ENCODE assay signal across 18 cellular contexts in genomic region chr10:119755446-119755845, GRCh38. TPM values are rescaled to one million over a fixed set of nuclear protein-coding genes. Genes with fewer than 3 reads are reported as not detected.
A peak's percentile ranks its signal among the peaks of the same experiment; 100 is the strongest.
DNase-seq lines count a peak whose midpoint lies in the region; ATAC-seq, FAIRE-seq and TF ChIP-seq lines count a peak whose summit lies in the region.
"Had no signal": no experiment of that assay in that cellular context is flagged by ENCODE, and none has a peak within 500 bp of the region (broad histone marks: within the 10 kb centered on the region; RNA-seq: fewer than 3 reads in every experiment).

No MANE protein-coding gene starts in this region.

- no peaks in the 10 kb centered on the region for H3K36me3 ChIP-seq in astrocyte (ENCODE audit: insufficient read depth, low read length)
- H3K36me3 ChIP-seq in hepatocyte (replicated peaks; ENCODE audit: insufficient read depth, low read depth), result no peaks in the 10 kb centered on the region
- no peaks in the 10 kb centered on the region for H3K36me3 ChIP-seq in skeletal muscle satellite cell (ENCODE audit: insufficient read depth, low read length)
- no peaks in the 10 kb centered on the region for H3K36me3 ChIP-seq in PC-3 (ENCODE audit: low read depth, low read length)
- no peaks in the 10 kb centered on the region for H3K36me3 ChIP-seq in H7 (replicated peaks; ENCODE audit: control insufficient read depth, insufficient read depth, low read length)
- H3K36me3 ChIP-seq: HAP-1, SJCRH30 had no signal

- peaks cover 11% of the 10 kb centered on the region for H3K4me1 ChIP-seq in astrocyte (ENCODE audit: insufficient read depth, low read length)
- H3K4me1 ChIP-seq in hepatocyte (ENCODE audit: insufficient read depth), result peaks cover 26% of the 10 kb centered on the region
- H3K4me1 ChIP-seq in skeletal muscle satellite cell (ENCODE audit: control insufficient read depth, insufficient read depth, low read length), result peaks cover 19% of the 10 kb centered on the region
- H3K4me1 ChIP-seq in PC-3 (ENCODE audit: insufficient read depth, low read length), result peaks cover under 1% of the 10 kb centered on the region; the same call in 1 of the 2 replicates
- H3K4me1 ChIP-seq: HAP-1 had no signal

- no peaks in the 10 kb centered on the region for H3K9me3 Mint-ChIP-seq in astrocyte (ENCODE audit: unreplicated experiment)
- H3K9me3 Mint-ChIP-seq: CD8-positive, alpha-beta T cell; IgD-negative memory B cell had no signal

- H3K9ac ChIP-seq in astrocyte (ENCODE audit: low read length) (peak overlapping the region; percentile 9), skeletal muscle satellite cell (ENCODE audit: low read depth, low read length) (no peak overlapping the region), PC-3 (ENCODE audit: low read length) (no peak overlapping the region)

- no peak for TF ChIP-seq CTCF in astrocyte (IDR thresholded peaks at IDR 0.05; ENCODE audit: insufficient read depth, low read depth, low read length)
- TF ChIP-seq CTCF in hepatocyte (IDR thresholded peaks at IDR 0.05; ENCODE audit: poor library complexity), result no peak
- no peak for TF ChIP-seq CTCF in RWPE1 (conservative IDR thresholded peaks at IDR 0.05; ENCODE audit: low read depth)
- TF ChIP-seq CTCF in PC-3 (conservative IDR thresholded peaks at IDR 0.05; ENCODE audit: low read depth, low read length), result no peak

- H3K36me3 Mint-ChIP-seq in astrocyte (ENCODE audit: low read depth, unreplicated experiment), result peaks cover 7% of the 10 kb centered on the region

- peak overlapping the region; percentile 4 for H2AFZ ChIP-seq in astrocyte (ENCODE audit: low read depth, low read length)
- H2AFZ ChIP-seq in hepatocyte, result no peak overlapping the region
- no peak overlapping the region for H2AFZ ChIP-seq in PC-3 (ENCODE audit: low read length)

- H3K27ac ChIP-seq in astrocyte (ENCODE audit: low read depth, low read length), result no peak overlapping the region
- peak overlapping the region; percentile 35 for H3K27ac ChIP-seq in hepatocyte
- no peak overlapping the region for H3K27ac ChIP-seq in RWPE1
- no peak overlapping the region for H3K27ac ChIP-seq in PC-3 (ENCODE audit: low read length)
- H3K27ac ChIP-seq: SJCRH30 had no signal

- H3K9me2 ChIP-seq in hepatocyte (replicated peaks; ENCODE audit: insufficient read depth), result no peaks in the 10 kb centered on the region
- no peaks in the 10 kb centered on the region for H3K9me2 ChIP-seq in PC-3 (replicated peaks; ENCODE audit: low read length)

- intact Hi-C loops in PC-3 (cut with micrococcal nuclease), result no loop called here

- WGBS in hepatocyte (ENCODE audit: low lambda C conversion rate, missing lambda C conversion rate), result 87% methylated on average over 5 of the region's 5 CpGs

- H3K4me3 ChIP-seq in astrocyte (ENCODE audit: insufficient read depth, low read depth, low read length) (no peak overlapping the region), hepatocyte (no peak overlapping the region), skeletal muscle satellite cell (ENCODE audit: low read length) (no peak overlapping the region), PC-3 (ENCODE audit: low read length) (no peak overlapping the region), H7 (ENCODE audit: insufficient read depth, low read depth, low read length) (no peak overlapping the region)
- H3K4me3 ChIP-seq: HAP-1, SJCRH30 had no signal

- ATAC-seq in PC-3, result no peak
- ATAC-seq: CD8-positive, alpha-beta T cell had no signal

- H3K4me2 ChIP-seq in astrocyte (ENCODE audit: low read length) (peak overlapping the region; percentile 16), hepatocyte (no peak overlapping the region), skeletal muscle satellite cell (ENCODE audit: low read length) (peak overlapping the region; percentile 22), PC-3 (ENCODE audit: low read length) (no peak overlapping the region)

- no peak for FAIRE-seq in astrocyte (lab: Jason Lieb, UNC)
- FAIRE-seq: D721Med had no signal

- H3F3A ChIP-seq in PC-3 (ENCODE audit: low read length, unreplicated experiment), result no peaks in the 10 kb centered on the region

- CTCF ChIA-PET in RWPE1 (lab: Yijun Ruan, JAX) (interaction anchor here (1.3 kb wide), 1 partner anchor 68 kb away, joined by 5 read pairs; no protein-coding TSS in a partner anchor), PC-3 (lab: Charles Lee) (no interaction called here)

- H3K27me3 ChIP-seq in astrocyte (ENCODE audit: insufficient read depth, low read length) (no peaks in the 10 kb centered on the region), hepatocyte (no peaks in the 10 kb centered on the region), skeletal muscle satellite cell (ENCODE audit: control insufficient read depth, insufficient read depth, low read length) (no peaks in the 10 kb centered on the region), PC-3 (ENCODE audit: low read length) (no peaks in the 10 kb centered on the region), H7 (ENCODE audit: control insufficient read depth, insufficient read depth, low read length) (no peaks in the 10 kb centered on the region)
- H3K27me3 ChIP-seq: SJCRH30 had no signal

- no peaks in the 10 kb centered on the region for H4K20me1 ChIP-seq in astrocyte (ENCODE audit: insufficient read depth, low read length)
- H4K20me1 ChIP-seq in hepatocyte (ENCODE audit: insufficient read depth, poor library complexity, severe bottlenecking), result no peaks in the 10 kb centered on the region
- H4K20me1 ChIP-seq in PC-3 (ENCODE audit: low read length), result no peaks in the 10 kb centered on the region

- no peaks in the 10 kb centered on the region for H3K27me3 Mint-ChIP-seq in astrocyte (ENCODE audit: low read depth, unreplicated experiment)
- H3K27me3 Mint-ChIP-seq: IgD-negative memory B cell had no signal

- no peak overlapping the region for H3K4me3 Mint-ChIP-seq in astrocyte (ENCODE audit: unreplicated experiment)
- H3K4me3 Mint-ChIP-seq: CD8-positive, alpha-beta T cell; IgD-negative memory B cell had no signal

- H3K9me3 ChIP-seq in astrocyte (ENCODE audit: insufficient read depth, low read depth, low read length) (no peaks in the 10 kb centered on the region), hepatocyte (ENCODE audit: low read depth) (no peaks in the 10 kb centered on the region), skeletal muscle satellite cell (replicated peaks; ENCODE audit: low read length) (no peaks in the 10 kb centered on the region), PC-3 (ENCODE audit: low read length) (no peaks in the 10 kb centered on the region)
- H3K9me3 ChIP-seq: HAP-1, SJCRH30 had no signal

- DNase-seq in GM03348 (ENCODE audit: low spot score) (peak; percentile 18), astrocyte (ENCODE audit: low read depth) (peak; percentile 62), hepatocyte (ENCODE audit: low spot score) (no peak), RWPE1 (ENCODE audit: low spot score) (no peak), PC-3 (no peak), HT-29 (ENCODE audit: low spot score) (no peak), H7 (no peak)
- DNase-seq: ACHN; CD8-positive, alpha-beta T cell; NCI-H1417 treated with DMSO at 0.1 percent for 48 hours; NCI-H2029; NCI-H2171 treated with DMSO at 0.1 percent for 48 hours; RPMI8226; SJCRH30 had no signal

- BruUV-seq in PC-3 (replicated peaks; lab: Mats Ljungman, UMichigan), result no TSS peak

- H3K79me2 ChIP-seq in astrocyte (ENCODE audit: insufficient read depth, low read length) (no peaks in the 10 kb centered on the region), hepatocyte (peaks cover 20% of the 10 kb centered on the region), PC-3 (ENCODE audit: low read length) (no peaks in the 10 kb centered on the region)

- POLR2A ChIA-PET in RWPE1 (lab: Yijun Ruan, JAX; ENCODE audit: low non-redundant PET), result no interaction called here
- POLR2A ChIA-PET in PC-3 (lab: Charles Lee; ENCODE audit: unreplicated experiment), result no interaction called here

- no peak overlapping the region for H3K27ac Mint-ChIP-seq in astrocyte (ENCODE audit: unreplicated experiment)
- H3K27ac Mint-ChIP-seq: CD8-positive, alpha-beta T cell had no signal

- peaks cover 48% of the 10 kb centered on the region for H3K4me1 Mint-ChIP-seq in astrocyte (ENCODE audit: low read depth, unreplicated experiment)

RNA-seq across cellular contexts. Expression of gene INPP5F, which starts 29.6 kb away (rescaled TPM):
- total RNA-seq in astrocyte (101 and 102 TPM in 2 replicates), hepatocyte (42.6 and 44.4 TPM in 2 replicates), PC-3 (2014; rRNA removed) (8.1 and 8.2 TPM in 2 replicates)
- 9.9 and 17.2 TPM in 2 replicates for polyA plus RNA-seq in hepatocyte
- total RNA-seq in skeletal muscle satellite cell (2012; rRNA removed), result 9.1 and 12.0 TPM in 2 replicates
- 5.6 and 5.8 TPM in 2 replicates for total RNA-seq in HT-29 (2014; rRNA removed; shearing (Covaris generic))
- total RNA-seq in H7 (2014; rRNA removed; shearing (Covaris generic)), result 141 and 152 TPM in 2 replicates

Comparison
In these comparisons a context has a peak if more than half of its experiments do, and no peak if none do; other contexts are left out.
1. DNase-seq: peak in GM03348 (single experiment) and astrocyte (single experiment); none in hepatocyte (single experiment), RWPE1 (single experiment), PC-3 (single experiment), HT-29 (single experiment) and H7 (single experiment).
2. H3K4me2 ChIP-seq: peak in astrocyte (single experiment) and skeletal muscle satellite cell (single experiment); none in hepatocyte (single experiment) and PC-3 (single experiment).